23 cellular contexts compared by ENCODE assay signal in genomic region chr1:160740133-160740688, GRCh38. TPM values are rescaled to one million over a fixed set of nuclear protein-coding genes. Genes with fewer than 3 reads are reported as not detected.
DNase-seq lines count a peak whose midpoint lies in the region; ATAC-seq and TF ChIP-seq lines count a peak whose summit lies in the region.
"Had no signal": no experiment of that assay in that cellular context is flagged by ENCODE, and none has a peak within 500 bp of the region (broad histone marks: within the 10 kb centered on the region; RNA-seq: fewer than 3 reads in every experiment).

No MANE protein-coding gene starts in this region.

- H3K4me3 ChIP-seq in suprapubic skin = no peak overlapping the region

- H3K9me3 ChIP-seq in suprapubic skin = peaks cover 5% of the 10 kb centered on the region
- H3K9me3 ChIP-seq: neutrophil had no signal

- no peak for TF ChIP-seq CTCF in suprapubic skin (IDR thresholded peaks at IDR 0.05)

- H3K4me3 Mint-ChIP-seq in activated CD4-positive, alpha-beta T cell treated with anti-CD3 and anti-CD28 coated beads for 36 hours = peak overlapping the region; percentile 72
- peak overlapping the region; percentile 87 for H3K4me3 Mint-ChIP-seq in activated naive CD8-positive, alpha-beta T cell
- peak overlapping the region; percentile 85 for H3K4me3 Mint-ChIP-seq in stimulated activated memory B cell treated with anti-CD40 and anti-IgM and Interleukin-4, amounts not matched to agents 10 μg/mL and 1 μg/mL and 100 μg/mL, for 72 hours
- H3K4me3 Mint-ChIP-seq: WTC11 had no signal

- intact Hi-C loops in activated CD4-positive, alpha-beta T cell treated with anti-CD3 and anti-CD28 coated beads for 36 hours (cut with DNase I, micrococcal nuclease) = no loop called here

- peak overlapping the region; percentile 83 for H3K27ac Mint-ChIP-seq in activated CD4-positive, alpha-beta T cell treated with anti-CD3 and anti-CD28 coated beads for 36 hours
- H3K27ac Mint-ChIP-seq in activated naive CD8-positive, alpha-beta T cell = peak overlapping the region; percentile 98
- peak overlapping the region; percentile 92 for H3K27ac Mint-ChIP-seq in stimulated activated memory B cell treated with anti-CD40 and anti-IgM and Interleukin-4, amounts not matched to agents 10 μg/mL and 1 μg/mL and 100 μg/mL, for 72 hours
- H3K27ac Mint-ChIP-seq: WTC11 had no signal

- 81% methylated on average over 5 of the region's 5 CpGs for WGBS in suprapubic skin

- H3K27me3 ChIP-seq in suprapubic skin = no peaks in the 10 kb centered on the region
- H3K27me3 ChIP-seq: neutrophil had no signal

- CTCF ChIA-PET in activated CD4-positive, alpha-beta T cell treated with anti-CD3 and anti-CD28 coated beads for 36 hours (lab: Charles Lee) = interaction anchor here (0.7 to 1.8 kb wide), 3 partner anchors 36 to 139 kb away, joined by 3 to 5 read pairs (median 3); no protein-coding TSS in a partner anchor

- H3K4me1 Mint-ChIP-seq in activated CD4-positive, alpha-beta T cell treated with anti-CD3 and anti-CD28 coated beads for 36 hours = peaks cover 69% of the 10 kb centered on the region
- H3K4me1 Mint-ChIP-seq in activated naive CD8-positive, alpha-beta T cell (ENCODE audit: low read depth) = peaks cover 82% of the 10 kb centered on the region
- H3K4me1 Mint-ChIP-seq in stimulated activated memory B cell treated with anti-CD40 and anti-IgM and Interleukin-4, amounts not matched to agents 10 μg/mL and 1 μg/mL and 100 μg/mL, for 72 hours = peaks cover 64% of the 10 kb centered on the region

- TF ChIP-seq POLR2A in suprapubic skin (IDR thresholded peaks at IDR 0.05) = no peak

- no peak for ATAC-seq in activated CD4-positive, alpha-beta T cell treated with anti-CD3 and anti-CD28 coated beads for 36 hours
- ATAC-seq in GM19438 (IDR thresholded peaks at IDR 0.05; ENCODE audit: low read depth, unreplicated experiment) = peak; percentile 43
- ATAC-seq in stimulated activated memory B cell treated with anti-CD40 and anti-IgM and Interleukin-4, amounts not matched to agents 10 μg/mL and 1 μg/mL and 100 μg/mL, for 72 hours = peak; percentile 37
- ATAC-seq: HepG2, right cardiac atrium, WTC11 had no signal

- no peak for DNase-seq in activated CD4-positive, alpha-beta T cell treated with anti-CD3 and anti-CD28 coated beads for 36 hours
- no peak for DNase-seq in activated CD4-positive, alpha-beta T cell treated with anti-CD3 and anti-CD28 coated beads, Interleukin-2, amount 50 U/mL, for 48 hours
- no peak for DNase-seq in iPS-NIHi7 (ENCODE audit: extremely low spot score)
- no peak for DNase-seq in NCI-H226
- no peak for DNase-seq in suprapubic skin (ENCODE audit: low spot score in 2 of 2)
- DNase-seq: DND-41; erythroblast; HCEC 1CT; mesenchymal stem cell; NCI-H2029 treated with DMSO at 0.1 percent for 48 hours; NCI-H526; right cardiac atrium; stimulated activated CD4-positive, alpha-beta T cell treated with anti-CD3 and anti-CD28 coated beads, Interleukin-1b, Interleukin-23, amount 100 ng/mL, for 48 hours had no signal

- no peaks in the 10 kb centered on the region for H3K36me3 ChIP-seq in suprapubic skin
- H3K36me3 ChIP-seq: neutrophil had no signal

- POLR2A ChIA-PET in activated CD4-positive, alpha-beta T cell treated with anti-CD3 and anti-CD28 coated beads for 36 hours (lab: Charles Lee) = interaction anchor here (0.5 kb wide), 1 partner anchor 75 kb away, joined by 3 read pairs; no protein-coding TSS in a partner anchor

- peaks cover 41% of the 10 kb centered on the region for H3K36me3 Mint-ChIP-seq in activated CD4-positive, alpha-beta T cell treated with anti-CD3 and anti-CD28 coated beads for 36 hours (ENCODE audit: low read depth)
- H3K36me3 Mint-ChIP-seq in activated naive CD8-positive, alpha-beta T cell = peaks cover 36% of the 10 kb centered on the region
- H3K36me3 Mint-ChIP-seq in stimulated activated memory B cell treated with anti-CD40 and anti-IgM and Interleukin-4, amounts not matched to agents 10 μg/mL and 1 μg/mL and 100 μg/mL, for 72 hours = peaks cover 63% of the 10 kb centered on the region

- no peaks in the 10 kb centered on the region for H3K27me3 Mint-ChIP-seq in activated CD4-positive, alpha-beta T cell treated with anti-CD3 and anti-CD28 coated beads for 36 hours
- H3K27me3 Mint-ChIP-seq in activated naive CD8-positive, alpha-beta T cell = no peaks in the 10 kb centered on the region
- no peaks in the 10 kb centered on the region for H3K27me3 Mint-ChIP-seq in stimulated activated memory B cell treated with anti-CD40 and anti-IgM and Interleukin-4, amounts not matched to agents 10 μg/mL and 1 μg/mL and 100 μg/mL, for 72 hours

- H3K4me1 ChIP-seq in suprapubic skin = no peaks in the 10 kb centered on the region

- H3K27ac ChIP-seq in suprapubic skin = no peak overlapping the region
- H3K27ac ChIP-seq: C4-2B had no signal

- H3K9me3 Mint-ChIP-seq in activated CD4-positive, alpha-beta T cell treated with anti-CD3 and anti-CD28 coated beads for 36 hours (ENCODE audit: low read depth) = peaks cover 11% of the 10 kb centered on the region
- H3K9me3 Mint-ChIP-seq in activated naive CD8-positive, alpha-beta T cell (ENCODE audit: low read depth) = peaks cover 7% of the 10 kb centered on the region
- peaks cover 3% of the 10 kb centered on the region for H3K9me3 Mint-ChIP-seq in stimulated activated memory B cell treated with anti-CD40 and anti-IgM and Interleukin-4, amounts not matched to agents 10 μg/mL and 1 μg/mL and 100 μg/mL, for 72 hours

- TF ChIP-seq EP300 in suprapubic skin (IDR thresholded peaks at IDR 0.05) = no peak

RNA-seq across cellular contexts. Expression of gene SLAMF7, which starts 1.2 kb away (rescaled TPM):
- 10 to 100 TPM; 35.9 to 40.3 TPM for total RNA-seq in activated CD4-positive, alpha-beta T cell treated with anti-CD3 and anti-CD28 coated beads for 36 hours
- 1 to 10 TPM; 1.1 to 3.4 (median 1.9) TPM for total RNA-seq in suprapubic skin
- total RNA-seq: glomerular endothelial cell, HepG2 had no signal

RNA-seq across cellular contexts. Expression of gene CD48, which starts 28.6 kb away (rescaled TPM):
- total RNA-seq in activated CD4-positive, alpha-beta T cell treated with anti-CD3 and anti-CD28 coated beads for 36 hours = 100 to 1,000 TPM; 180 to 217 TPM
- 1 to 10 TPM in 2 of 4 donors, under 1 TPM in 1, not detected in 1; 0.60 to 1.6 (median 1.0) TPM for total RNA-seq in suprapubic skin
- total RNA-seq: A172, astrocyte, glomerular endothelial cell, HepG2 had no signal

RNA-seq across cellular contexts. Expression of gene LY9, which starts 55.8 kb away (rescaled TPM):
- 10 to 100 TPM in 1 of 2 experiments, 1 to 10 TPM in 1; 10.0 to 11.0 TPM for total RNA-seq in activated CD4-positive, alpha-beta T cell treated with anti-CD3 and anti-CD28 coated beads for 36 hours
- 1 to 10 TPM in 2 of 4 donors, under 1 TPM in 1, not detected in 1; 0.34 to 3.5 (median 1.2) TPM for total RNA-seq in suprapubic skin
- total RNA-seq: A172, astrocyte, glomerular endothelial cell, HepG2, WTC11 had no signal

Comparison
In these comparisons a context has a peak if more than half of its experiments do, and no peak if none do; other contexts are left out.
1. RNA of gene SLAMF7, which starts 1.2 kb away (total RNA-seq): 35.9 to 40.3 TPM in activated CD4-positive, alpha-beta T cell treated with anti-CD3 and anti-CD28 coated beads for 36 hours; 1.1 to 3.4 TPM in suprapubic skin; every median in the first group is over 4 times any median in the second.
2. RNA of gene CD48, which starts 28.6 kb away (total RNA-seq): 180 to 217 TPM in activated CD4-positive, alpha-beta T cell treated with anti-CD3 and anti-CD28 coated beads for 36 hours; 0.60 to 1.6 TPM in suprapubic skin; every median in the first group is over 10 times any median in the second.
3. Peak in every context shown above with its lines, with median percentiles within 50 percentile points of each other: H3K27ac Mint-ChIP-seq and H3K4me3 Mint-ChIP-seq.